In genomic region chr12:14570231-14570630, GRCh38 we compare ENCODE assay signal across 1 cellular context.
TF ChIP-seq lines count a peak whose summit lies in the region.

No MANE protein-coding gene starts in this region.

TF ChIP-seq in WTC11, 78 proteins besides CTCF, POLR2A, EP300 and RAD21 (continued from another document):
- TF ChIP-seq HMGXB4 (CRISPR knock-in tag; IDR thresholded peaks at IDR 0.05): no peak
- no peak for TF ChIP-seq NFATC4 (CRISPR knock-in tag; IDR thresholded peaks at IDR 0.05)
TF ChIP-seq in WTC11: peak in this region for 0.
